9 cellular contexts compared by ENCODE assay signal in genomic region chr1:218513248-218513647, GRCh38.
"Had no signal": no experiment of that assay in that cellular context is flagged by ENCODE, and none has a peak within 500 bp of the region (broad histone marks: within the 10 kb centered on the region; RNA-seq: fewer than 3 reads in every experiment).

No MANE protein-coding gene starts in this region.

- H3K36me3 ChIP-seq: HAP-1 had no signal

- H2AFZ ChIP-seq: GM23248 had no signal

- H3K27ac ChIP-seq: GM23248, HL-60 had no signal

- ATAC-seq: HCT116, HepG2 had no signal

- H3K9ac ChIP-seq: GM23248 had no signal

- DNase-seq: GM23248, GOT3, H7, HFFc6, KBM-7 had no signal

- H3K4me3 ChIP-seq: GM23248, HAP-1 had no signal
